ENCODE assay signal across 1 cellular context in the genomic region with DNA sequence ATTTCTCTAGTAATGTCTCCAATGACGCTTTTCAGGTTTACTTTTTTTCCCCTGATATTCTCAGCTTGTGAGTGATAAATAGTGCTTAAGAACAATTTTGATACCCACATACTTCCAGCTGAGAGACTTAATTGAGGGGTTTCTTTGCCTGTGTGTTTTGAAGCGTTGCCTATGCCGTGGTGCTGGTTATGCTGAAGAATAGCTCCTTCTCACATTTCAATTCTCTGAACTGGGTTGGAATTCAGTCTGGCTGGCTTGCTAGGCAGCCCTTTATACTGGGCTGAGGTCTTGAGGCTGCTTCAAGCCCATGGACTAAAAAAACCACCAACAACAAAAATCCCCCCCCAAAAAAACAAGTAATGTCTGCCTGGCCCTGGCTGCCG.
TF ChIP-seq lines count a peak whose summit lies in the region.

No MANE protein-coding gene starts in this region.

TF ChIP-seq in GM23338, 12 proteins besides CTCF, POLR2A, EP300 and RAD21 (continued from another document):
- TF ChIP-seq, protein P1, sequence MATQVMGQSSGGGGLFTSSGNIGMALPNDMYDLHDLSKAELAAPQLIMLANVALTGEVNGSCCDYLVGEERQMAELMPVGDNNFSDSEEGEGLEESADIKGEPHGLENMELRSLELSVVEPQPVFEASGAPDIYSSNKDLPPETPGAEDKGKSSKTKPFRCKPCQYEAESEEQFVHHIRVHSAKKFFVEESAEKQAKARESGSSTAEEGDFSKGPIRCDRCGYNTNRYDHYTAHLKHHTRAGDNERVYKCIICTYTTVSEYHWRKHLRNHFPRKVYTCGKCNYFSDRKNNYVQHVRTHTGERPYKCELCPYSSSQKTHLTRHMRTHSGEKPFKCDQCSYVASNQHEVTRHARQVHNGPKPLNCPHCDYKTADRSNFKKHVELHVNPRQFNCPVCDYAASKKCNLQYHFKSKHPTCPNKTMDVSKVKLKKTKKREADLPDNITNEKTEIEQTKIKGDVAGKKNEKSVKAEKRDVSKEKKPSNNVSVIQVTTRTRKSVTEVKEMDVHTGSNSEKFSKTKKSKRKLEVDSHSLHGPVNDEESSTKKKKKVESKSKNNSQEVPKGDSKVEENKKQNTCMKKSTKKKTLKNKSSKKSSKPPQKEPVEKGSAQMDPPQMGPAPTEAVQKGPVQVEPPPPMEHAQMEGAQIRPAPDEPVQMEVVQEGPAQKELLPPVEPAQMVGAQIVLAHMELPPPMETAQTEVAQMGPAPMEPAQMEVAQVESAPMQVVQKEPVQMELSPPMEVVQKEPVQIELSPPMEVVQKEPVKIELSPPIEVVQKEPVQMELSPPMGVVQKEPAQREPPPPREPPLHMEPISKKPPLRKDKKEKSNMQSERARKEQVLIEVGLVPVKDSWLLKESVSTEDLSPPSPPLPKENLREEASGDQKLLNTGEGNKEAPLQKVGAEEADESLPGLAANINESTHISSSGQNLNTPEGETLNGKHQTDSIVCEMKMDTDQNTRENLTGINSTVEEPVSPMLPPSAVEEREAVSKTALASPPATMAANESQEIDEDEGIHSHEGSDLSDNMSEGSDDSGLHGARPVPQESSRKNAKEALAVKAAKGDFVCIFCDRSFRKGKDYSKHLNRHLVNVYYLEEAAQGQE (IDR thresholded peaks at IDR 0.05; ENCODE audit: unreplicated experiment) = no peak
- TF ChIP-seq ETS1 (IDR thresholded peaks at IDR 0.05) = no peak
- TF ChIP-seq NANOG (IDR thresholded peaks at IDR 0.05; ENCODE audit: borderline replicate concordance) = no peak
- no peak for TF ChIP-seq CREB1 (CRISPR knock-in tag; IDR thresholded peaks at IDR 0.05; ENCODE audit: low read depth)
